ENCODE assay signal across 14 cellular contexts in genomic region chr14:71739273-71739990, GRCh38.
DNase-seq lines count a peak whose midpoint lies in the region; ATAC-seq and TF ChIP-seq lines count a peak whose summit lies in the region.
"Had no signal": no experiment of that assay in that cellular context is flagged by ENCODE, and none has a peak within 500 bp of the region (broad histone marks: within the 10 kb centered on the region; RNA-seq: fewer than 3 reads in every experiment).

No MANE protein-coding gene starts in this region.

- no peak overlapping the region for H2BK5ac ChIP-seq in trophoblast cell (ENCODE audit: low read depth, low read length, poor library complexity)

- intact Hi-C loops in OCI-LY7 (cut with micrococcal nuclease; ENCODE audit: unreplicated experiment) = no loop called here

- ATAC-seq in GM19328 (IDR thresholded peaks at IDR 0.05; ENCODE audit: unreplicated experiment) = no peak
- no peak for ATAC-seq in GM21786 (IDR thresholded peaks at IDR 0.05; ENCODE audit: unreplicated experiment)

- H3K27ac ChIP-seq in OCI-LY7 (ENCODE audit: low read depth, low read length, poor library complexity, severe bottlenecking) (no peak overlapping the region), epithelial cell of prostate (peak overlapping the region; percentile 64), trophoblast cell (ENCODE audit: low read depth, low read length) (peak overlapping the region; percentile 54)

- peaks cover 2% of the 10 kb centered on the region for H3K79me1 ChIP-seq in trophoblast cell (ENCODE audit: low read length)

- no peak overlapping the region for H2BK120ac ChIP-seq in trophoblast cell (ENCODE audit: insufficient read depth, low read length, poor library complexity)

- no peak overlapping the region for H4K8ac ChIP-seq in trophoblast cell (ENCODE audit: low read depth, low read length)

- H3K36me3 ChIP-seq in OCI-LY7 (ENCODE audit: insufficient read depth, low read length) (peaks cover 28% of the 10 kb centered on the region), trophoblast cell (ENCODE audit: control insufficient read depth in 1 of 2, insufficient read depth in 2 of 2, low read length in 2 of 2) (peaks cover 13 to 24% of the 10 kb centered on the region in 2 experiments)

- POLR2A ChIA-PET in OCI-LY7 (lab: Charles Lee) = interaction anchor here (0.6 kb wide), 2 partner anchors 76 to 579 kb away, joined by 3 read pairs; no protein-coding TSS in a partner anchor

- no peaks in the 10 kb centered on the region for H4K20me1 ChIP-seq in OCI-LY7 (ENCODE audit: insufficient read depth, low read length)

- no peaks in the 10 kb centered on the region for H3K4me1 ChIP-seq in OCI-LY7 (ENCODE audit: insufficient read depth, low read length, poor library complexity, severe bottlenecking)
- peaks cover 4% of the 10 kb centered on the region in 2 experiments for H3K4me1 ChIP-seq in trophoblast cell (ENCODE audit: control insufficient read depth in 1 of 2, insufficient read depth in 2 of 2, low read length in 2 of 2)

- BruUV-seq in OCI-LY7 (replicated peaks; lab: Mats Ljungman, UMichigan) = no TSS peak

- no peaks in the 10 kb centered on the region for H3K9me2 ChIP-seq in OCI-LY7 (ENCODE audit: insufficient read depth, low read length)

- no peak overlapping the region for H3K23ac ChIP-seq in trophoblast cell (ENCODE audit: low read length)

- H4K12ac ChIP-seq in trophoblast cell (ENCODE audit: low read depth, low read length) = no peak overlapping the region

- H2BK12ac ChIP-seq in trophoblast cell (ENCODE audit: low read length) = no peak overlapping the region

- DNase-seq in NCI-H146 (lab: John Stamatoyannopoulos, UW) (peak; percentile 10), NCI-H146 treated with DMSO at 0.1 percent for 48 hours (lab: John Stamatoyannopoulos, UW; ENCODE audit: unreplicated experiment) (no peak), OCI-LY7 (ENCODE audit: low spot score) (no peak), epithelial cell of prostate (ENCODE audit: low read depth, low spot score) (peak; percentile 48), trophoblast cell (peak; percentile 64 to 82), anterior cingulate cortex (lab: John Stamatoyannopoulos, UW) (no peak)
- DNase-seq: 8988T; activated T-cell treated with anti-CD3 and anti-CD28 coated beads, Interleukin-2, amount 50 U/mL, for 1 hour; effector CD8-positive, alpha-beta T cell; NCI-H187 treated with DMSO at 0.1 percent for 48 hours; stimulated activated CD4-positive, alpha-beta T cell treated with anti-CD3 and anti-CD28 coated beads, Interleukin-15, amount 100 ng/mL, for 24 hours had no signal

- H3K79me2 ChIP-seq in OCI-LY7 (ENCODE audit: insufficient read depth, low read depth, low read length) = no peaks in the 10 kb centered on the region
- H3K79me2 ChIP-seq in trophoblast cell (ENCODE audit: control insufficient read depth, insufficient read depth, low read length, poor library complexity) = no peaks in the 10 kb centered on the region

- H4K91ac ChIP-seq in trophoblast cell (ENCODE audit: low read depth, low read length) = no peak overlapping the region

- H3K9me3 ChIP-seq in OCI-LY7 (ENCODE audit: low read length) (no peaks in the 10 kb centered on the region), trophoblast cell (ENCODE audit: insufficient read depth, low read depth, low read length) (peaks cover 2% of the 10 kb centered on the region)

- CTCF ChIA-PET in OCI-LY7 (lab: Charles Lee; ENCODE audit: unreplicated experiment) = no interaction called here

- H3K4me3 ChIP-seq in OCI-LY7 (ENCODE audit: low read depth, low read length, poor library complexity, severe bottlenecking) (no peak overlapping the region), trophoblast cell (ENCODE audit: low read depth, low read length) (no peak overlapping the region)
- H3K4me3 ChIP-seq: lung had no signal

- no peak overlapping the region for H3K14ac ChIP-seq in trophoblast cell (ENCODE audit: low read length)

- WGBS in trophoblast cell (ENCODE audit: extremely low coverage, insufficient coverage, insufficient read length) = no CpG with 5 or more reads among the region's 5 CpGs

- H3K4me2 ChIP-seq in OCI-LY7 (ENCODE audit: low read length) = no peak overlapping the region
- H3K4me2 ChIP-seq in trophoblast cell (ENCODE audit: low read length) = peak overlapping the region; percentile 13

- no peak overlapping the region for H3K9ac ChIP-seq in trophoblast cell (ENCODE audit: low read length)

- TF ChIP-seq CTCF in OCI-LY7 (conservative IDR thresholded peaks at IDR 0.05; ENCODE audit: low read length) = peak; percentile 52; the same call in 1 of the 2 replicates

- H2AFZ ChIP-seq in OCI-LY7 (ENCODE audit: low read length) (no peak overlapping the region), trophoblast cell (ENCODE audit: insufficient read depth, low read length, poor library complexity) (no peak overlapping the region)

- no peak overlapping the region for H2AK5ac ChIP-seq in trophoblast cell (ENCODE audit: low read length)

- no peaks in the 10 kb centered on the region for H3K27me3 ChIP-seq in trophoblast cell (ENCODE audit: insufficient read depth, low read length)

- H3K4ac ChIP-seq in trophoblast cell (ENCODE audit: low read depth, low read length) = no peak overlapping the region

- no peak overlapping the region for H3K18ac ChIP-seq in trophoblast cell (ENCODE audit: low read length)

Comparison
In these comparisons a context has a peak if more than half of its experiments do, and no peak if none do; other contexts are left out.
1. DNase-seq: peak in NCI-H146 (single experiment), epithelial cell of prostate (single experiment) and trophoblast cell (2 of 2); none in NCI-H146 treated with DMSO at 0.1 percent for 48 hours (single experiment), OCI-LY7 (single experiment) and anterior cingulate cortex (0 of 58).